8 cellular contexts compared by ENCODE assay signal in the genomic region with DNA sequence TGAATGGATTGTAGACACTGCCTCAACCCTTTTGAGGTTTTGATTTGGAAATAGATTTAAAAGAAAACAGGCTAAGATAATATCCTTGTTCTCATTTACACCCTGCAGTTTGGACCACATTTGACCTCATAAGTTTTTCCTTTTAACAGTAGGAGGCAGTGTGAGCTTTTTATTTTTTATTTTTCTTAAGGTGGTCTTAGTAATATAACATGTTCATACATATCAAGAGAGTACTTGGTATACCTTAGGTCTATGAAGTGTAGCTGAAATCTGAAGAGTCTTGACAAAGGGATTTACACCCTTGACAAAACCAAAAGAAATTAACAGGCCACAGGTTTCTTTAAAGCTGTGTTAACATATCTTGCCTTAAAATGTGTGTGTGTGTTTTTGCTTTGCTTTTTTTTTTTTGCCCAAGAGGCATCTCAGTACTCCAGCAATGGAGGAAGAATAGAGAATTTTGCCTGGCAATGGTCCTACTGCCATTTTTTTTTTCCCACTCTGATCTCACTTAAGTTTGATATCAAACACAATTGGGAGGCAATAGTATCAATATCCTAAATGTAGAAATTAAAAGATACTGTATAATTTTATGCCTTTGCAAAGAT. TPM values are rescaled to one million over a fixed set of nuclear protein-coding genes. Genes with fewer than 3 reads are reported as not detected.
DNase-seq lines count a peak whose midpoint lies in the region; ATAC-seq and TF ChIP-seq lines count a peak whose summit lies in the region.

No MANE protein-coding gene starts in this region.

- H3K27me3 ChIP-seq in MM.1S (replicated peaks; ENCODE audit: insufficient read depth, low read length) = no peaks in the 10 kb centered on the region

- H3K27ac ChIP-seq in MM.1S (ENCODE audit: low read length) = no peak overlapping the region

- peaks cover 76 to 79% of the 10 kb centered on the region in 2 donors for H3K4me1 Mint-ChIP-seq in natural killer cell

- peak overlapping the region; percentile 89 to 92 for H3K27ac Mint-ChIP-seq in natural killer cell

- peak overlapping the region; percentile 95 for H3K4me3 ChIP-seq in MM.1S (ENCODE audit: low read length)

- H2AFZ ChIP-seq in MM.1S (ENCODE audit: low read length) = no peak overlapping the region

- H3K27me3 Mint-ChIP-seq in natural killer cell (ENCODE audit: low read depth in 2 of 2) = no peaks in the 10 kb centered on the region

- peak overlapping the region; percentile 85 for H3K4me2 ChIP-seq in MM.1S (ENCODE audit: low read depth, low read length)

- H3K79me2 ChIP-seq in MM.1S (ENCODE audit: low read length) = peaks cover 62% of the 10 kb centered on the region

- H3F3A ChIP-seq in MM.1S (ENCODE audit: insufficient read depth, low read length) = peaks cover 11% of the 10 kb centered on the region

- DNase-seq in DMS 273 treated with DMSO at 0.1 percent for 48 hours (lab: John Stamatoyannopoulos, UW) (peak; percentile 14), MM.1S (peak; percentile 24), natural killer cell (no peak), NCI-H446 treated with DMSO at 0.1 percent for 48 hours (lab: John Stamatoyannopoulos, UW) (no peak), kidney glomerular epithelial cell (lab: John Stamatoyannopoulos, UW) (no peak), HuH-7 (ENCODE audit: low spot score) (no peak)
- DNase-seq in central memory CD4-positive, alpha-beta T cell = peak; percentile 58

- peak overlapping the region; percentile 98 for H3K4me3 Mint-ChIP-seq in natural killer cell

- peak; percentile 41 for TF ChIP-seq CTCF in MM.1S (IDR thresholded peaks at IDR 0.05; ENCODE audit: low read length)
- TF ChIP-seq CTCF in natural killer cell (IDR thresholded peaks at IDR 0.05) = peak; percentile 69

- no peaks in the 10 kb centered on the region for H3K9me3 ChIP-seq in MM.1S (replicated peaks; ENCODE audit: insufficient read depth, low read length)

- ATAC-seq in natural killer cell = peak in 2 of 3 donors; percentile 7 to 12
- ATAC-seq in HG03342 (IDR thresholded peaks at IDR 0.05; ENCODE audit: unreplicated experiment) = no peak

- H3K9me2 ChIP-seq in MM.1S (replicated peaks; ENCODE audit: insufficient read depth, low read length) = no peaks in the 10 kb centered on the region

- H3K36me3 ChIP-seq in MM.1S (replicated peaks; ENCODE audit: insufficient read depth, low read length) = no peaks in the 10 kb centered on the region

- peak overlapping the region; percentile 4; the same call in 1 of the 2 replicates for H3K9ac ChIP-seq in MM.1S (ENCODE audit: low read length)

- intact Hi-C loops in natural killer cell (cut with micrococcal nuclease) = loop anchor here (2.0 to 10.0 kb wide), 4 partner anchors 122 to 603 kb away; no protein-coding TSS in a partner anchor

- H3K4me1 ChIP-seq in MM.1S (ENCODE audit: low read length) = peaks cover 21% of the 10 kb centered on the region

- no peaks in the 10 kb centered on the region for H3K36me3 Mint-ChIP-seq in natural killer cell

- peaks cover 16% of the 10 kb centered on the region for H4K20me1 ChIP-seq in MM.1S (ENCODE audit: insufficient read depth, low read length)

- no peaks in the 10 kb centered on the region for H3K9me3 Mint-ChIP-seq in natural killer cell

RNA-seq across cellular contexts. Expression of a gene that starts 3.3 kb away (rescaled TPM):
- 10 to 100 TPM; 34.8 to 41.7 (median 38.1) TPM for total RNA-seq in natural killer cell

Comparison
In these comparisons a context has a peak if more than half of its experiments do, and no peak if none do; other contexts are left out.
1. DNase-seq: peak in DMS 273 treated with DMSO at 0.1 percent for 48 hours (single experiment), MM.1S (single experiment) and central memory CD4-positive, alpha-beta T cell (single experiment); none in natural killer cell (single experiment), NCI-H446 treated with DMSO at 0.1 percent for 48 hours (single experiment), kidney glomerular epithelial cell (single experiment) and HuH-7 (single experiment).